ENCODE assay signal across 12 cellular contexts in the genomic region with DNA sequence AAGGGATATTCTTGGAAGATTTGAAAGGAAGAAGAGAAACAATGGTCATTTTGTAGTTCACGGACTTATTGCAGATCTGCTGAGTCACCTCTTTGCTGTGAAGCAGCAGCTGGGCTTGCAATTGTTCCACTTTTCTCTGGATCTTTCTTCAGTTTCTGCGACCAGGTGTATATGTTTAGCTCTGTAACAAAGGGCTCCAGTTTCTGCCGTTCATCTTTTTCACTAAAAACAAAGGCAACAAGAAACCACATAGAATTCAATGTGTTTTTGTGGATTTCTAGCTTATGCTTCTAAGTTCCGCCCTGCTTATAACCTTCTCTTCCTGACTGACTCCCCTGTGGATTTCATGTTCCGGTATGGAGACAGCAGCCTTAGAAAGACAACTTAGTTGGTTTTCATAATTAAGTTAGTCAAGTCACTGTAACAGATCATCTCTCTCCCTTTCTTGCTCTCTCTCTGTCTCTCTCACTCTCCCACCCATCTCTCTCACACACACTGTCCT.
DNase-seq lines count a peak whose midpoint lies in the region; ATAC-seq and TF ChIP-seq lines count a peak whose summit lies in the region.
"Had no signal": no experiment of that assay in that cellular context is flagged by ENCODE, and none has a peak within 500 bp of the region (broad histone marks: within the 10 kb centered on the region; RNA-seq: fewer than 3 reads in every experiment).

No MANE protein-coding gene starts in this region.

- peak overlapping the region; percentile 89 for H2AFZ ChIP-seq in ACC112 (ENCODE audit: low read length, unreplicated experiment)
- no peak overlapping the region for H2AFZ ChIP-seq in IMR-90 (replicated peaks; ENCODE audit: low read length, poor library complexity)
- no peak overlapping the region for H2AFZ ChIP-seq in OCI-LY7 (ENCODE audit: low read length)
- H2AFZ ChIP-seq: parathyroid adenoma had no signal

- no peaks in the 10 kb centered on the region for H3K27me3 ChIP-seq in ACC112 (ENCODE audit: insufficient read depth, low read length)
- no peaks in the 10 kb centered on the region for H3K27me3 ChIP-seq in IMR-90 (ENCODE audit: control insufficient read depth, insufficient read depth, low read length)
- H3K27me3 ChIP-seq in body of pancreas = no peaks in the 10 kb centered on the region
- H3K27me3 ChIP-seq: MG63 had no signal

- dilution Hi-C loops in IMR-90 (cut with HindIII; ENCODE audit: low sequenced_read_pairs, unreplicated experiment) = no loop called here

- TF ChIP-seq POLR2A in IMR-90 (IDR thresholded peaks at IDR 0.05; ENCODE audit: low read depth, low read length) = no peak
- TF ChIP-seq POLR2A in body of pancreas (IDR thresholded peaks at IDR 0.05) = no peak

- H2AK5ac ChIP-seq in IMR-90 (ENCODE audit: low read depth, low read length) = no peak overlapping the region

- intact Hi-C loops in IMR-90 (cut with micrococcal nuclease) = no loop called here
- intact Hi-C loops in body of pancreas (cut with DNase I) = no loop called here
- intact Hi-C loops in OCI-LY7 (cut with micrococcal nuclease; ENCODE audit: unreplicated experiment) = no loop called here

- H3K4ac ChIP-seq in IMR-90 (ENCODE audit: low read depth, low read length) = no peak overlapping the region

- no peaks in the 10 kb centered on the region for H3K9me1 ChIP-seq in IMR-90 (ENCODE audit: insufficient read depth, low read length)

- H3K36me3 ChIP-seq in ACC112 (ENCODE audit: insufficient read depth, low read length) (no peaks in the 10 kb centered on the region), IMR-90 (ENCODE audit: control insufficient read depth, insufficient read depth, low read length) (no peaks in the 10 kb centered on the region), body of pancreas (replicated peaks in 1 of 2; ENCODE audit: insufficient read depth in 1 of 2, low read depth in 2 of 2) (no peaks in the 10 kb centered on the region), OCI-LY7 (ENCODE audit: insufficient read depth, low read length) (no peaks in the 10 kb centered on the region)
- H3K36me3 ChIP-seq: MG63 had no signal

- H3K14ac ChIP-seq in IMR-90 (replicated peaks; ENCODE audit: low read depth, low read length) = no peak overlapping the region

- CTCF ChIA-PET in IMR-90 (lab: Yijun Ruan, JAX) = no interaction called here
- CTCF ChIA-PET in OCI-LY7 (lab: Charles Lee; ENCODE audit: unreplicated experiment) = no interaction called here

- BruUV-seq in IMR-90 (replicated peaks; lab: Mats Ljungman, UMichigan) = no TSS peak
- no TSS peak for BruUV-seq in OCI-LY7 (replicated peaks; lab: Mats Ljungman, UMichigan)

- DNase-seq in IMR-90 (no peak), body of pancreas (peak in 1 of 4 donors; percentile 31), medulla oblongata (ENCODE audit: extremely low spot score) (peak; percentile 70), OCI-LY7 (ENCODE audit: low spot score) (no peak)
- DNase-seq in activated CD4-positive, alpha-beta T cell treated with anti-CD3 and anti-CD28 coated beads for 4 hours = no peak
- no peak for DNase-seq in activated naive CD4-positive, alpha-beta T cell treated with Interleukin-2 at 50 U/mL for 16 hours
- DNase-seq: amygdala; MG63; stimulated activated CD4-positive, alpha-beta T cell treated with anti-CD3 and anti-CD28 coated beads, Interleukin-4, amount 100 ng/mL, for 4 hours had no signal

- H3K27ac ChIP-seq in ACC112 (ENCODE audit: low read depth, low read length) (no peak overlapping the region), IMR-90 (ENCODE audit: insufficient read depth, low read length) (no peak overlapping the region), body of pancreas (no peak overlapping the region), OCI-LY7 (ENCODE audit: low read depth, low read length, poor library complexity, severe bottlenecking) (no peak overlapping the region)
- H3K27ac ChIP-seq: parathyroid adenoma had no signal

- ATAC-seq in IMR-90 (ENCODE audit: low read depth) (no peak), body of pancreas (peak; percentile 42), HG02981 (IDR thresholded peaks at IDR 0.05; ENCODE audit: unreplicated experiment) (no peak)

- no peak overlapping the region for H2BK120ac ChIP-seq in IMR-90 (ENCODE audit: low read depth, low read length)

- H4K20me1 ChIP-seq in IMR-90 (ENCODE audit: insufficient read depth, low read length) (no peaks in the 10 kb centered on the region), OCI-LY7 (ENCODE audit: insufficient read depth, low read length) (no peaks in the 10 kb centered on the region)

- H2BK15ac ChIP-seq in IMR-90 (ENCODE audit: low read depth, low read length) = no peak overlapping the region

- H4K8ac ChIP-seq in IMR-90 (ENCODE audit: low read depth in 2 of 2, low read length in 2 of 2) = no peak overlapping the region

- POLR2A ChIA-PET in IMR-90 (lab: Charles Lee; ENCODE audit: unreplicated experiment) (no interaction called here), OCI-LY7 (lab: Charles Lee) (no interaction called here)

- no peak overlapping the region for H2BK20ac ChIP-seq in IMR-90 (ENCODE audit: low read depth, low read length)

- TF ChIP-seq RAD21 in IMR-90 (IDR thresholded peaks at IDR 0.05; ENCODE audit: low read length) = no peak

- no peak overlapping the region for H3K56ac ChIP-seq in IMR-90 (ENCODE audit: extremely low read depth, insufficient read depth, low read length)

- H3K4me1 ChIP-seq in ACC112 (ENCODE audit: control insufficient read depth, insufficient read depth, low read length, unreplicated experiment) (peaks cover 10% of the 10 kb centered on the region), IMR-90 (ENCODE audit: control insufficient read depth, insufficient read depth, low read length) (no peaks in the 10 kb centered on the region), body of pancreas (no peaks in the 10 kb centered on the region), OCI-LY7 (ENCODE audit: insufficient read depth, low read length, poor library complexity, severe bottlenecking) (no peaks in the 10 kb centered on the region)
- H3K4me1 ChIP-seq: parathyroid adenoma had no signal

- no peaks in the 10 kb centered on the region for H3K79me2 ChIP-seq in ACC112 (ENCODE audit: control insufficient read depth, insufficient read depth, low read length, unreplicated experiment)
- no peaks in the 10 kb centered on the region for H3K79me2 ChIP-seq in OCI-LY7 (ENCODE audit: insufficient read depth, low read depth, low read length)
- H3K79me2 ChIP-seq: parathyroid adenoma had no signal

- H3K9ac ChIP-seq in IMR-90 (ENCODE audit: low read depth, low read length) = no peak overlapping the region
- H3K9ac ChIP-seq: parathyroid adenoma had no signal

- in situ Hi-C loops in IMR-90 (cut with MboI; ENCODE audit: low sequenced_read_pairs) = no loop called here

- no peak overlapping the region for H4K91ac ChIP-seq in IMR-90 (ENCODE audit: insufficient read depth, low read depth, low read length)

- no peaks in the 10 kb centered on the region for H3K9me2 ChIP-seq in OCI-LY7 (ENCODE audit: insufficient read depth, low read length)

- 50% methylated on average over 1 of the region's 5 CpGs; no CpG with 5 or more reads in 1 of the 2 experiments for WGBS in IMR-90 (ENCODE audit: extremely low coverage in 2 of 2, insufficient read length in 1 of 2), 2 experiments
- WGBS in body of pancreas, 2 donors = 26 to 37% methylated on average over 5 of the region's 5 CpGs

- no peak overlapping the region for H3K18ac ChIP-seq in IMR-90 (ENCODE audit: low read depth, low read length)

- no peak overlapping the region for H2BK5ac ChIP-seq in IMR-90 (ENCODE audit: low read depth, low read length, poor library complexity, severe bottlenecking)

- H3K79me1 ChIP-seq in IMR-90 (ENCODE audit: low read depth in 1 of 2, low read length in 2 of 2) = no peaks in the 10 kb centered on the region

- TF ChIP-seq CTCF in IMR-90 (conservative IDR thresholded peaks at IDR 0.05; ENCODE audit: low read depth, low read length) (no peak), body of pancreas (IDR thresholded peaks at IDR 0.05) (no peak), OCI-LY7 (conservative IDR thresholded peaks at IDR 0.05; ENCODE audit: low read length) (no peak)

- peaks cover 2% of the 10 kb centered on the region; the same call in 1 of the 2 replicates for H3K9me3 ChIP-seq in IMR-90 (ENCODE audit: control insufficient read depth, insufficient read depth, low read length)
- H3K9me3 ChIP-seq in body of pancreas = no peaks in the 10 kb centered on the region
- no peaks in the 10 kb centered on the region for H3K9me3 ChIP-seq in OCI-LY7 (ENCODE audit: low read length)
- H3K9me3 ChIP-seq: MG63 had no signal

- H3K23ac ChIP-seq in IMR-90 (ENCODE audit: low read depth, low read length) = no peak overlapping the region

- no peak overlapping the region for H3K4me3 ChIP-seq in ACC112 (ENCODE audit: low read depth, low read length)
- H3K4me3 ChIP-seq in IMR-90 (ENCODE audit: insufficient read depth, low read depth, low read length) = no peak overlapping the region
- H3K4me3 ChIP-seq in body of pancreas = no peak overlapping the region
- H3K4me3 ChIP-seq in OCI-LY7 (ENCODE audit: low read depth, low read length, poor library complexity, severe bottlenecking) = no peak overlapping the region
- H3K4me3 ChIP-seq: MG63 had no signal

- H2AK9ac ChIP-seq in IMR-90 (replicated peaks; ENCODE audit: low read depth, low read length, poor library complexity) = no peak overlapping the region

- H3K4me2 ChIP-seq in IMR-90 (ENCODE audit: low read depth, low read length) = no peak overlapping the region
- H3K4me2 ChIP-seq in OCI-LY7 (ENCODE audit: low read length) = no peak overlapping the region

- H4K5ac ChIP-seq in IMR-90 (ENCODE audit: low read depth, low read length) = no peak overlapping the region

TF ChIP-seq in IMR-90, 13 proteins besides CTCF, POLR2A, EP300 and RAD21 (continues in another document):
- TF ChIP-seq NFE2L2 (IDR thresholded peaks at IDR 0.05; ENCODE audit: low read depth, low read length) (peak; percentile 74), MAFK (IDR thresholded peaks at IDR 0.05; ENCODE audit: low read depth, low read length) (peak; percentile 69; the same call in 1 of the 2 replicates), SMC3 (IDR thresholded peaks at IDR 0.05; ENCODE audit: low read depth, low read length) (no peak), MAZ (IDR thresholded peaks at IDR 0.05; ENCODE audit: borderline replicate concordance, low read depth, low read length) (no peak), CEBPB (IDR thresholded peaks at IDR 0.05; ENCODE audit: low read depth, low read length) (no peak), RFX5 (IDR thresholded peaks at IDR 0.05; ENCODE audit: low read depth, low read length) (no peak)
- TF ChIP-seq, protein P1, sequence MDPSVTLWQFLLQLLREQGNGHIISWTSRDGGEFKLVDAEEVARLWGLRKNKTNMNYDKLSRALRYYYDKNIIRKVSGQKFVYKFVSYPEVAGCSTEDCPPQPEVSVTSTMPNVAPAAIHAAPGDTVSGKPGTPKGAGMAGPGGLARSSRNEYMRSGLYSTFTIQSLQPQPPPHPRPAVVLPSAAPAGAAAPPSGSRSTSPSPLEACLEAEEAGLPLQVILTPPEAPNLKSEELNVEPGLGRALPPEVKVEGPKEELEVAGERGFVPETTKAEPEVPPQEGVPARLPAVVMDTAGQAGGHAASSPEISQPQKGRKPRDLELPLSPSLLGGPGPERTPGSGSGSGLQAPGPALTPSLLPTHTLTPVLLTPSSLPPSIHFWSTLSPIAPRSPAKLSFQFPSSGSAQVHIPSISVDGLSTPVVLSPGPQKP (IDR thresholded peaks at IDR 0.05; ENCODE audit: borderline replicate concordance, low read depth, low read length) = no peak
